In genomic region chr3:143427626-143428025, GRCh38 we compare ENCODE assay signal across 17 cellular contexts.
A peak's percentile ranks its signal among the peaks of the same experiment; 100 is the strongest.
DNase-seq lines count a peak whose midpoint lies in the region; TF ChIP-seq lines count a peak whose summit lies in the region.
"Had no signal": no experiment of that assay in that cellular context is flagged by ENCODE, and none has a peak within 500 bp of the region (broad histone marks: within the 10 kb centered on the region; RNA-seq: fewer than 3 reads in every experiment).

No MANE protein-coding gene starts in this region.

- intact Hi-C loops in activated naive CD4-positive, alpha-beta T cell treated with anti-CD3 and anti-CD28 coated beads for 36 hours (cut with micrococcal nuclease) = no loop called here

- H3K9me3 Mint-ChIP-seq in activated naive CD4-positive, alpha-beta T cell treated with anti-CD3 and anti-CD28 coated beads for 36 hours = no peaks in the 10 kb centered on the region
- H3K9me3 Mint-ChIP-seq in nephron progenitor cell (peaks cover 5% of the 10 kb centered on the region), HFFc6 (no peaks in the 10 kb centered on the region)

- H3K4me3 ChIP-seq in GM12865 (ENCODE audit: low read depth, low read length) (no peak overlapping the region), OCI-LY3 (ENCODE audit: low read length) (no peak overlapping the region)
- H3K4me3 ChIP-seq: SJCRH30 had no signal

- TF ChIP-seq CTCF in GM12865 (IDR thresholded peaks at IDR 0.05; ENCODE audit: insufficient read depth, low read depth, low read length, missing control alignments) (no peak), OCI-LY3 (IDR thresholded peaks at IDR 0.05; ENCODE audit: low read depth, low read length) (no peak), nephron progenitor cell (IDR thresholded peaks at IDR 0.05) (no peak), HFFc6 (IDR thresholded peaks at IDR 0.05) (no peak)

- no peak overlapping the region for H2AFZ ChIP-seq in OCI-LY3 (ENCODE audit: low read depth, low read length)

- no peaks in the 10 kb centered on the region for H3K36me3 Mint-ChIP-seq in activated naive CD4-positive, alpha-beta T cell treated with anti-CD3 and anti-CD28 coated beads for 36 hours (ENCODE audit: low read depth)
- H3K36me3 Mint-ChIP-seq in nephron progenitor cell (ENCODE audit: low read depth) (no peaks in the 10 kb centered on the region), HFFc6 (ENCODE audit: low read depth) (no peaks in the 10 kb centered on the region)

- CTCF ChIA-PET in activated naive CD4-positive, alpha-beta T cell treated with anti-CD3 and anti-CD28 coated beads for 36 hours (lab: Charles Lee) = interaction anchor here (1.0 to 1.7 kb wide), 2 partner anchors 10 to 307 kb away, joined by 3 to 5 read pairs; no protein-coding TSS in a partner anchor

- H3K4me2 ChIP-seq in OCI-LY3 (ENCODE audit: low read length) = peak overlapping the region; percentile 23

- no peak overlapping the region for H3K27ac ChIP-seq in OCI-LY3 (ENCODE audit: low read length)
- H3K27ac ChIP-seq: SJCRH30 had no signal

- H3K4me1 Mint-ChIP-seq in activated naive CD4-positive, alpha-beta T cell treated with anti-CD3 and anti-CD28 coated beads for 36 hours (ENCODE audit: low read depth) = peaks cover 11% of the 10 kb centered on the region
- H3K4me1 Mint-ChIP-seq in nephron progenitor cell (peaks cover 19% of the 10 kb centered on the region), HFFc6 (ENCODE audit: low read depth) (peaks cover 6% of the 10 kb centered on the region; the same call in 1 of the 2 replicates)

- H3K79me2 ChIP-seq in OCI-LY3 (ENCODE audit: low read length) = no peaks in the 10 kb centered on the region

- no peak overlapping the region for H3K9ac ChIP-seq in OCI-LY3 (ENCODE audit: low read length)

- no peak overlapping the region for H3K4me3 Mint-ChIP-seq in activated naive CD4-positive, alpha-beta T cell treated with anti-CD3 and anti-CD28 coated beads for 36 hours
- H3K4me3 Mint-ChIP-seq in nephron progenitor cell (no peak overlapping the region), HFFc6 (no peak overlapping the region)
- H3K4me3 Mint-ChIP-seq: CD4-positive, CD25-positive, alpha-beta regulatory T cell; T-helper 17 cell had no signal

- DNase-seq in GM12865 (ENCODE audit: low read depth) (peak; percentile 25), Kasumi-1 (lab: John Stamatoyannopoulos, UW) (peak; percentile 20 to 21), iris pigment epithelial cell (ENCODE audit: low read depth) (peak; percentile 27), nephron progenitor cell (no peak), hypothalamus (lab: John Stamatoyannopoulos, UW) (no peak), HFFc6 (no peak)
- DNase-seq in activated naive CD4-positive, alpha-beta T cell treated with anti-CD3 and anti-CD28 coated beads for 36 hours = no peak
- DNase-seq: ACHN; CD4-positive, CD25-positive, alpha-beta regulatory T cell; COR-L47; GF-D8; NCI-H1105; NCI-H2081; NCI-H748 treated with DMSO at 0.1 percent for 48 hours; SJCRH30; T-helper 17 cell had no signal

- H3K27ac Mint-ChIP-seq in activated naive CD4-positive, alpha-beta T cell treated with anti-CD3 and anti-CD28 coated beads for 36 hours = no peak overlapping the region
- no peak overlapping the region for H3K27ac Mint-ChIP-seq in nephron progenitor cell
- H3K27ac Mint-ChIP-seq in HFFc6 = no peak overlapping the region
- H3K27ac Mint-ChIP-seq: CD4-positive, CD25-positive, alpha-beta regulatory T cell; T-helper 17 cell had no signal

- H3K36me3 ChIP-seq in OCI-LY3 (replicated peaks; ENCODE audit: low read depth, low read length) = no peaks in the 10 kb centered on the region
- H3K36me3 ChIP-seq: SJCRH30 had no signal

- 0 out of 2 replicates have a peak, but pooled peaks cover 3% of the 10 kb centered on the region for H3K9me3 ChIP-seq in OCI-LY3 (ENCODE audit: insufficient read depth, low read length)
- H3K9me3 ChIP-seq: SJCRH30 had no signal

- no peaks in the 10 kb centered on the region for H3K27me3 ChIP-seq in OCI-LY3 (ENCODE audit: low read depth, low read length)

- peaks cover 33% of the 10 kb centered on the region for H3K4me1 ChIP-seq in OCI-LY3 (ENCODE audit: low read length)
- H3K4me1 ChIP-seq: SJCRH30 had no signal

- H3K27me3 Mint-ChIP-seq in activated naive CD4-positive, alpha-beta T cell treated with anti-CD3 and anti-CD28 coated beads for 36 hours (ENCODE audit: low read depth) = no peaks in the 10 kb centered on the region
- H3K27me3 Mint-ChIP-seq in nephron progenitor cell (ENCODE audit: low read depth, poor library complexity) (no peaks in the 10 kb centered on the region), HFFc6 (ENCODE audit: insufficient read depth) (peaks cover 2% of the 10 kb centered on the region; the same call in 1 of the 2 replicates)
- H3K27me3 Mint-ChIP-seq: CD4-positive, CD25-positive, alpha-beta regulatory T cell; T-helper 17 cell had no signal

- no peaks in the 10 kb centered on the region for H4K20me1 ChIP-seq in OCI-LY3 (ENCODE audit: insufficient read depth, low read length)

Comparison
In these comparisons a context has a peak if more than half of its experiments do, and no peak if none do; other contexts are left out.
1. DNase-seq: peak in GM12865 (single experiment), Kasumi-1 (2 of 2) and iris pigment epithelial cell (single experiment); none in activated naive CD4-positive, alpha-beta T cell treated with anti-CD3 and anti-CD28 coated beads for 36 hours (single experiment), nephron progenitor cell (single experiment), hypothalamus (0 of 51) and HFFc6 (single experiment).